ENCODE assay signal across 1 cellular context in the genomic region with DNA sequence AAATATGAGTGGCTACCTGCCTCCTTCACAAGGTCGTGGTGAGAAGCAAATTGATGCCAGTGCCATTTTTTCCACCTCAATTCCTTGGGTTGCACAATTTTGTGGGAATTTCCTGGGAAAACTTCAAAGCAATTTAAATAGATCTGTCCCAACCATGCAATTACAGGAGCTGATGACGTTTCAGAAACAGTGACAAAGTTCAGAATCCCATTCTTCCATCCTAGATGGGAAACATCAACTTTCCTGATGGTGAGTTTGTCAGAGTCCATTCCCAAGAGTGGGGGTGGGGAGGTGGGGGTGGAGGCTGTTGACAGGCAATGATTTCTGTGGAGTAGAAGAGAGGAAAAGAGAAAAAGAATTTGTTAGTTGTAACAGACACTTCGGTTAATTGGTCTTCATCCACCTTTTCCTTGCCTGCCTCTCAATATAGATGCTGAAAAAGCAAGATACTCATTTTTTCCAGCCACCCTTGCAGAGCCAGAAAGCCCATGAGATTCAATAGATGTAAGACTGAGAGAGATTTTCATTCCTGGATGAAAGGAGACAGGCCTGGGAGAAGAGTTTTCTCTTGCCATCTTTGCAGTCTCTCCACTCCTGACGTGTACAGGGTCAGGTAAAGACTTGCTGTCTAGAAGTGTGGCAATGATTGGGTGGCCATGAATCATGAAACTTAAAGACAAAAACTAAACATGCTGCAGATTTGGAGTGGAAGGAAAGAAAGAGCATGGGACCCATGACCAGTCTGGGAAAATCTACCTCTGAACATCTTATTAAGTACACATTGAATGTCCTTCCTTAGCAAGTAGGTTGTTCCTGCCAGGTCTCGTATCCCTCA.
TF ChIP-seq lines count a peak whose summit lies in the region.

No MANE protein-coding gene starts in this region.

TF ChIP-seq in HepG2, 621 proteins besides CTCF, POLR2A, EP300 and RAD21 (continued from another document and continues in another):
- TF ChIP-seq ZSCAN31 (CRISPR knock-in tag; IDR thresholded peaks at IDR 0.05; ENCODE audit: low read depth) = no peak
- TF ChIP-seq ZNF777 (CRISPR knock-in tag; IDR thresholded peaks at IDR 0.05) = no peak
- peak; percentile 66; the same call in 1 of the 2 replicates for TF ChIP-seq NR2F2 (IDR thresholded peaks at IDR 0.05; ENCODE audit: borderline replicate concordance, low read depth)
- TF ChIP-seq ZNF747 (CRISPR knock-in tag; IDR thresholded peaks at IDR 0.05; ENCODE audit: borderline replicate concordance) = no peak
- no peak for TF ChIP-seq ATF7-NPFF (CRISPR knock-in tag; IDR thresholded peaks at IDR 0.05; ENCODE audit: low read depth)
- TF ChIP-seq ATAD3A (CRISPR knock-in tag; IDR thresholded peaks at IDR 0.05) = no peak
- TF ChIP-seq ZNF20 (CRISPR knock-in tag; IDR thresholded peaks at IDR 0.05) = no peak
- TF ChIP-seq SRSF4 (IDR thresholded peaks at IDR 0.05; ENCODE audit: low read depth, low read length, poor library complexity, severe bottlenecking) = no peak
- TF ChIP-seq, protein P1, sequence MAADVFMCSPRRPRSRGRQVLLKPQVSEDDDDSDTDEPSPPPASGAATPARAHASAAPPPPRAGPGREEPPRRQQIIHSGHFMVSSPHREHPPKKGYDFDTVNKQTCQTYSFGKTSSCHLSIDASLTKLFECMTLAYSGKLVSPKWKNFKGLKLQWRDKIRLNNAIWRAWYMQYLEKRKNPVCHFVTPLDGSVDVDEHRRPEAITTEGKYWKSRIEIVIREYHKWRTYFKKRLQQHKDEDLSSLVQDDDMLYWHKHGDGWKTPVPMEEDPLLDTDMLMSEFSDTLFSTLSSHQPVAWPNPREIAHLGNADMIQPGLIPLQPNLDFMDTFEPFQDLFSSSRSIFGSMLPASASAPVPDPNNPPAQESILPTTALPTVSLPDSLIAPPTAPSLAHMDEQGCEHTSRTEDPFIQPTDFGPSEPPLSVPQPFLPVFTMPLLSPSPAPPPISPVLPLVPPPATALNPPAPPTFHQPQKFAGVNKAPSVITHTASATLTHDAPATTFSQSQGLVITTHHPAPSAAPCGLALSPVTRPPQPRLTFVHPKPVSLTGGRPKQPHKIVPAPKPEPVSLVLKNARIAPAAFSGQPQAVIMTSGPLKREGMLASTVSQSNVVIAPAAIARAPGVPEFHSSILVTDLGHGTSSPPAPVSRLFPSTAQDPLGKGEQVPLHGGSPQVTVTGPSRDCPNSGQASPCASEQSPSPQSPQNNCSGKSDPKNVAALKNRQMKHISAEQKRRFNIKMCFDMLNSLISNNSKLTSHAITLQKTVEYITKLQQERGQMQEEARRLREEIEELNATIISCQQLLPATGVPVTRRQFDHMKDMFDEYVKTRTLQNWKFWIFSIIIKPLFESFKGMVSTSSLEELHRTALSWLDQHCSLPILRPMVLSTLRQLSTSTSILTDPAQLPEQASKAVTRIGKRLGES (CRISPR knock-in tag; IDR thresholded peaks at IDR 0.05; ENCODE audit: borderline replicate concordance) = no peak
- 0 out of 2 replicates have a peak, but pooled peaks have one; percentile 65 for TF ChIP-seq GFI1 (CRISPR knock-in tag; IDR thresholded peaks at IDR 0.05; ENCODE audit: borderline replicate concordance)
- peak; percentile 77; the same call in 1 of the 2 replicates for TF ChIP-seq SOX5 (CRISPR knock-in tag; IDR thresholded peaks at IDR 0.05; ENCODE audit: borderline replicate concordance)
- no peak for TF ChIP-seq MYNN (CRISPR knock-in tag; IDR thresholded peaks at IDR 0.05; ENCODE audit: low read depth)
- no peak for TF ChIP-seq SUZ12 (IDR thresholded peaks at IDR 0.05; ENCODE audit: low read depth, low read length)
- TF ChIP-seq NFYB (CRISPR knock-in tag; IDR thresholded peaks at IDR 0.05) = no peak
- TF ChIP-seq CBFB (CRISPR knock-in tag; IDR thresholded peaks at IDR 0.05) = 0 out of 2 replicates have a peak, but pooled peaks have one; percentile 32
- TF ChIP-seq, protein P2, sequence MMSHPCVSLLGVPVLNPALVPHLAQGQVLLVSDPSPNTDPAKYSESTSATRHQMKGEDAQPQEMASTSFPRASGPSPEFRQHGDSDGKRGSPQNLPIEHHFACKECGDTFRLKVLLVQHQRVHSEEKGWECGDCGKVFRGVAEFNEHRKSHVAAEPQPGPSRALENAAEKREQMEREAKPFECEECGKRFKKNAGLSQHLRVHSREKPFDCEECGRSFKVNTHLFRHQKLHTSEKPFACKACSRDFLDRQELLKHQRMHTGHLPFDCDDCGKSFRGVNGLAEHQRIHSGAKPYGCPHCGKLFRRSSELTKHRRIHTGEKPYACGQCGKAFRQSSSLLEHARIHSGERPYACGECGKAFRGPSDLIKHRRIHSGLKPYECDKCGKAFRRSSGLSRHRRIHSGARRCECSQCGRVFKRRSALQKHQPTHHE (CRISPR knock-in tag; IDR thresholded peaks at IDR 0.05; ENCODE audit: borderline replicate concordance) = no peak
- no peak; the same call in 1 of the 2 replicates for TF ChIP-seq MBD4 (IDR thresholded peaks at IDR 0.05; ENCODE audit: borderline replicate concordance, low read length)
- TF ChIP-seq AGO1 (IDR thresholded peaks at IDR 0.05; ENCODE audit: low read depth, low read length, poor library complexity, severe bottlenecking) = no peak
- TF ChIP-seq TOPORS (CRISPR knock-in tag; IDR thresholded peaks at IDR 0.05) = no peak
- peak; percentile 63; the same call in 1 of the 2 replicates for TF ChIP-seq ZNF24 (IDR thresholded peaks at IDR 0.05)
- TF ChIP-seq ELF1 (CRISPR knock-in tag; IDR thresholded peaks at IDR 0.05) = 0 out of 2 replicates have a peak, but pooled peaks have one; percentile 33
- no peak for TF ChIP-seq ZNF382 (CRISPR knock-in tag; IDR thresholded peaks at IDR 0.05; ENCODE audit: borderline replicate concordance)
- TF ChIP-seq ZNF101 (CRISPR knock-in tag; IDR thresholded peaks at IDR 0.05; ENCODE audit: borderline replicate concordance, low read depth) = no peak
- TF ChIP-seq ZNF773 (CRISPR knock-in tag; IDR thresholded peaks at IDR 0.05; ENCODE audit: borderline replicate concordance) = no peak
- peak; percentile 58; the same call in 1 of the 2 replicates for TF ChIP-seq DPF2 (CRISPR knock-in tag; IDR thresholded peaks at IDR 0.05; ENCODE audit: borderline replicate concordance, low read depth)
- TF ChIP-seq TBX2 (CRISPR knock-in tag; IDR thresholded peaks at IDR 0.05; ENCODE audit: borderline replicate concordance) = peak; percentile 72
- TF ChIP-seq ZNF326 (CRISPR knock-in tag; IDR thresholded peaks at IDR 0.05; ENCODE audit: borderline replicate concordance) = no peak
- TF ChIP-seq ELF3 (CRISPR knock-in tag; IDR thresholded peaks at IDR 0.05) = peak; percentile 45
- TF ChIP-seq ZNF12 (CRISPR knock-in tag; IDR thresholded peaks at IDR 0.05) = peak; percentile 24; the same call in 1 of the 2 replicates
- TF ChIP-seq, protein P3, sequence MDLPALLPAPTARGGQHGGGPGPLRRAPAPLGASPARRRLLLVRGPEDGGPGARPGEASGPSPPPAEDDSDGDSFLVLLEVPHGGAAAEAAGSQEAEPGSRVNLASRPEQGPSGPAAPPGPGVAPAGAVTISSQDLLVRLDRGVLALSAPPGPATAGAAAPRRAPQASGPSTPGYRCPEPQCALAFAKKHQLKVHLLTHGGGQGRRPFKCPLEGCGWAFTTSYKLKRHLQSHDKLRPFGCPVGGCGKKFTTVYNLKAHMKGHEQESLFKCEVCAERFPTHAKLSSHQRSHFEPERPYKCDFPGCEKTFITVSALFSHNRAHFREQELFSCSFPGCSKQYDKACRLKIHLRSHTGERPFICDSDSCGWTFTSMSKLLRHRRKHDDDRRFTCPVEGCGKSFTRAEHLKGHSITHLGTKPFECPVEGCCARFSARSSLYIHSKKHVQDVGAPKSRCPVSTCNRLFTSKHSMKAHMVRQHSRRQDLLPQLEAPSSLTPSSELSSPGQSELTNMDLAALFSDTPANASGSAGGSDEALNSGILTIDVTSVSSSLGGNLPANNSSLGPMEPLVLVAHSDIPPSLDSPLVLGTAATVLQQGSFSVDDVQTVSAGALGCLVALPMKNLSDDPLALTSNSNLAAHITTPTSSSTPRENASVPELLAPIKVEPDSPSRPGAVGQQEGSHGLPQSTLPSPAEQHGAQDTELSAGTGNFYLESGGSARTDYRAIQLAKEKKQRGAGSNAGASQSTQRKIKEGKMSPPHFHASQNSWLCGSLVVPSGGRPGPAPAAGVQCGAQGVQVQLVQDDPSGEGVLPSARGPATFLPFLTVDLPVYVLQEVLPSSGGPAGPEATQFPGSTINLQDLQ (CRISPR knock-in tag; IDR thresholded peaks at IDR 0.05) = no peak
- TF ChIP-seq ZNF543 (CRISPR knock-in tag; IDR thresholded peaks at IDR 0.05) = no peak
- 0 out of 2 replicates have a peak, but pooled peaks have one; percentile 30 for TF ChIP-seq DNMT3B (CRISPR knock-in tag; conservative IDR thresholded peaks at IDR 0.05)
- peak; percentile 50; the same call in 1 of the 2 replicates for TF ChIP-seq NKX3-1 (CRISPR knock-in tag; IDR thresholded peaks at IDR 0.05)
- no peak for TF ChIP-seq CHCHD3 (CRISPR knock-in tag; IDR thresholded peaks at IDR 0.05)
- TF ChIP-seq JUN (CRISPR knock-in tag; IDR thresholded peaks at IDR 0.05) = 0 out of 2 replicates have a peak, but pooled peaks have one; percentile 30
- TF ChIP-seq ZNF652 (CRISPR knock-in tag; IDR thresholded peaks at IDR 0.05; ENCODE audit: borderline replicate concordance, low read depth) = no peak
- no peak for TF ChIP-seq KAT2B (IDR thresholded peaks at IDR 0.05; ENCODE audit: borderline replicate concordance, low read depth, low read length)
- 0 out of 2 replicates have a peak, but pooled peaks have one; percentile 40 for TF ChIP-seq IRF2 (CRISPR knock-in tag; IDR thresholded peaks at IDR 0.05)
- peak; percentile 94 for TF ChIP-seq TCF7 (IDR thresholded peaks at IDR 0.05; ENCODE audit: low read depth)
- TF ChIP-seq ZNF709 (CRISPR knock-in tag; IDR thresholded peaks at IDR 0.05) = no peak
- TF ChIP-seq, protein P4, sequence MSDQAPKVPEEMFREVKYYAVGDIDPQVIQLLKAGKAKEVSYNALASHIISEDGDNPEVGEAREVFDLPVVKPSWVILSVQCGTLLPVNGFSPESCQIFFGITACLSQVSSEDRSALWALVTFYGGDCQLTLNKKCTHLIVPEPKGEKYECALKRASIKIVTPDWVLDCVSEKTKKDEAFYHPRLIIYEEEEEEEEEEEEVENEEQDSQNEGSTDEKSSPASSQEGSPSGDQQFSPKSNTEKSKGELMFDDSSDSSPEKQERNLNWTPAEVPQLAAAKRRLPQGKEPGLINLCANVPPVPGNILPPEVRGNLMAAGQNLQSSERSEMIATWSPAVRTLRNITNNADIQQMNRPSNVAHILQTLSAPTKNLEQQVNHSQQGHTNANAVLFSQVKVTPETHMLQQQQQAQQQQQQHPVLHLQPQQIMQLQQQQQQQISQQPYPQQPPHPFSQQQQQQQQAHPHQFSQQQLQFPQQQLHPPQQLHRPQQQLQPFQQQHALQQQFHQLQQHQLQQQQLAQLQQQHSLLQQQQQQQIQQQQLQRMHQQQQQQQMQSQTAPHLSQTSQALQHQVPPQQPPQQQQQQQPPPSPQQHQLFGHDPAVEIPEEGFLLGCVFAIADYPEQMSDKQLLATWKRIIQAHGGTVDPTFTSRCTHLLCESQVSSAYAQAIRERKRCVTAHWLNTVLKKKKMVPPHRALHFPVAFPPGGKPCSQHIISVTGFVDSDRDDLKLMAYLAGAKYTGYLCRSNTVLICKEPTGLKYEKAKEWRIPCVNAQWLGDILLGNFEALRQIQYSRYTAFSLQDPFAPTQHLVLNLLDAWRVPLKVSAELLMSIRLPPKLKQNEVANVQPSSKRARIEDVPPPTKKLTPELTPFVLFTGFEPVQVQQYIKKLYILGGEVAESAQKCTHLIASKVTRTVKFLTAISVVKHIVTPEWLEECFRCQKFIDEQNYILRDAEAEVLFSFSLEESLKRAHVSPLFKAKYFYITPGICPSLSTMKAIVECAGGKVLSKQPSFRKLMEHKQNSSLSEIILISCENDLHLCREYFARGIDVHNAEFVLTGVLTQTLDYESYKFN (CRISPR knock-in tag; conservative IDR thresholded peaks at IDR 0.05) = peak; percentile 95
- no peak for TF ChIP-seq NFE2 (CRISPR knock-in tag; IDR thresholded peaks at IDR 0.05)
- no peak for TF ChIP-seq REL (CRISPR knock-in tag; conservative IDR thresholded peaks at IDR 0.05)
- TF ChIP-seq ZNF879 (CRISPR knock-in tag; IDR thresholded peaks at IDR 0.05) = no peak
- TF ChIP-seq BATF2 (CRISPR knock-in tag; IDR thresholded peaks at IDR 0.05) = no peak
- TF ChIP-seq ZNF232 (CRISPR knock-in tag; IDR thresholded peaks at IDR 0.05; ENCODE audit: borderline replicate concordance) = no peak
- 0 out of 4 replicates have a peak, but pooled peaks of 1 of the 2 experiments have one; percentile 21 for TF ChIP-seq NR2F1 (CRISPR knock-in tag; IDR thresholded peaks at IDR 0.05)
- peak; percentile 61 for TF ChIP-seq HNF1A (IDR thresholded peaks at IDR 0.05; ENCODE audit: low read depth)
- peak; percentile 74; the same call in 1 of the 2 replicates for TF ChIP-seq HNF1A (CRISPR knock-in tag; IDR thresholded peaks at IDR 0.05; ENCODE audit: borderline replicate concordance)
- TF ChIP-seq ZSCAN9 (CRISPR knock-in tag; IDR thresholded peaks at IDR 0.05; ENCODE audit: borderline replicate concordance) = no peak
